13 cellular contexts compared by ENCODE assay signal in genomic region chr22:39493759-39494158, GRCh38. TPM values are rescaled to one million over a fixed set of nuclear protein-coding genes. Genes with fewer than 3 reads are reported as not detected.
DNase-seq lines count a peak whose midpoint lies in the region; ATAC-seq, FAIRE-seq and TF ChIP-seq lines count a peak whose summit lies in the region.
"Had no signal": no experiment of that assay in that cellular context is flagged by ENCODE, and none has a peak within 500 bp of the region (broad histone marks: within the 10 kb centered on the region; RNA-seq: fewer than 3 reads in every experiment).

No MANE protein-coding gene starts in this region.

- peaks cover 6% of the 10 kb centered on the region for H3K27me3 Mint-ChIP-seq in glutamatergic neuron (ENCODE audit: unreplicated experiment)

- no peak overlapping the region for H3K4me3 ChIP-seq in ACC112 (ENCODE audit: low read depth, low read length)
- no peak overlapping the region for H3K4me3 ChIP-seq in adipocyte (ENCODE audit: low read length)
- no peak overlapping the region for H3K4me3 ChIP-seq in ovary
- H3K4me3 ChIP-seq: BLaER1, lung, SJCRH30 had no signal

- peaks cover 6% of the 10 kb centered on the region for H3K4me1 Mint-ChIP-seq in glutamatergic neuron (ENCODE audit: low read depth, unreplicated experiment)

- DNase-seq in GM12891 (ENCODE audit: insufficient read length, low spot score) (no peak), adipocyte (ENCODE audit: low read depth) (peak; percentile 62), glutamatergic neuron (no peak), foreskin keratinocyte (no peak), HT-29 (ENCODE audit: low spot score) (no peak), ovary (no peak)
- no peak for DNase-seq in activated T-cell treated with anti-CD3 and anti-CD28 coated beads, Interleukin-2, amount 50 U/mL, for 48 hours
- DNase-seq: amygdala, NCI-H774 had no signal

- no peak for ATAC-seq in foreskin keratinocyte

- TF ChIP-seq EP300 in ovary (IDR thresholded peaks at IDR 0.05), result no peak

- H3K27ac ChIP-seq in ACC112 (ENCODE audit: low read depth, low read length), result peak overlapping the region; percentile 44; the same call in 1 of the 2 replicates
- no peak overlapping the region for H3K27ac ChIP-seq in foreskin keratinocyte
- H3K27ac ChIP-seq in ovary, result no peak overlapping the region
- H3K27ac ChIP-seq: BLaER1, SJCRH30 had no signal

- H3K9ac ChIP-seq in adipocyte (ENCODE audit: low read length), result peak overlapping the region; percentile 32
- H3K9ac ChIP-seq: BLaER1 had no signal

- H3K9me3 Mint-ChIP-seq in glutamatergic neuron (ENCODE audit: unreplicated experiment), result peaks cover 7% of the 10 kb centered on the region

- H3K4me1 ChIP-seq in ACC112 (ENCODE audit: control insufficient read depth, insufficient read depth, low read length, unreplicated experiment), result peaks cover 16% of the 10 kb centered on the region
- H3K4me1 ChIP-seq in adipocyte (ENCODE audit: control insufficient read depth, insufficient read depth, low read length), result peaks cover 39% of the 10 kb centered on the region
- no peaks in the 10 kb centered on the region for H3K4me1 ChIP-seq in foreskin keratinocyte
- peaks cover 2% of the 10 kb centered on the region for H3K4me1 ChIP-seq in ovary (ENCODE audit: insufficient read depth)

- H3K9me3 ChIP-seq in adipocyte (ENCODE audit: control insufficient read depth, low read length) (no peaks in the 10 kb centered on the region), ovary (no peaks in the 10 kb centered on the region)
- H3K9me3 ChIP-seq: BLaER1, SJCRH30 had no signal

- peak; percentile 23 for FAIRE-seq in GM12891 (lab: Jason Lieb, UNC)

- TF ChIP-seq CTCF in glutamatergic neuron (IDR thresholded peaks at IDR 0.05; ENCODE audit: partially characterized antibody, unreplicated experiment) (no peak), foreskin keratinocyte (conservative IDR thresholded peaks at IDR 0.05) (no peak), ovary (IDR thresholded peaks at IDR 0.05) (no peak)

- no peak overlapping the region for H2AFZ ChIP-seq in ACC112 (ENCODE audit: low read length, unreplicated experiment)

- H3K4me3 Mint-ChIP-seq in glutamatergic neuron (ENCODE audit: unreplicated experiment), result no peak overlapping the region

- WGBS in ovary, 3 donors, result 11 to 34% (median 16%) methylated on average over 4 of the region's 4 CpGs

- intact Hi-C loops in ovary (cut with DNase I), result no loop called here

- H3K27me3 ChIP-seq in ACC112 (ENCODE audit: insufficient read depth, low read length) (no peaks in the 10 kb centered on the region), adipocyte (replicated peaks; ENCODE audit: control insufficient read depth, insufficient read depth, low read length) (no peaks in the 10 kb centered on the region), foreskin keratinocyte (no peaks in the 10 kb centered on the region), ovary (no peaks in the 10 kb centered on the region)
- H3K27me3 ChIP-seq: BLaER1, SJCRH30 had no signal

- no peaks in the 10 kb centered on the region for H3K79me2 ChIP-seq in ACC112 (ENCODE audit: control insufficient read depth, insufficient read depth, low read length, unreplicated experiment)

- H3K36me3 Mint-ChIP-seq in glutamatergic neuron (ENCODE audit: unreplicated experiment), result no peaks in the 10 kb centered on the region

- H3K27ac Mint-ChIP-seq in glutamatergic neuron (ENCODE audit: unreplicated experiment), result peak overlapping the region; percentile 70

- no peaks in the 10 kb centered on the region for H3K36me3 ChIP-seq in ACC112 (ENCODE audit: insufficient read depth, low read length)
- H3K36me3 ChIP-seq in adipocyte (ENCODE audit: control insufficient read depth, insufficient read depth, low read length, severe bottlenecking), result no peaks in the 10 kb centered on the region
- no peaks in the 10 kb centered on the region for H3K36me3 ChIP-seq in ovary
- H3K36me3 ChIP-seq: BLaER1, SJCRH30 had no signal

- TF ChIP-seq POLR2A in GM12891 (IDR thresholded peaks at IDR 0.05; ENCODE audit: low read depth, low read length) (no peak), ovary (IDR thresholded peaks at IDR 0.05) (no peak)

TF ChIP-seq in GM12891, 5 proteins besides CTCF, POLR2A, EP300 and RAD21:
- TF ChIP-seq TAF1 (IDR thresholded peaks at IDR 0.05; ENCODE audit: low read depth, low read length) (no peak), POU2F2 (IDR thresholded peaks at IDR 0.05; ENCODE audit: low read depth, low read length) (no peak), SPI1 (IDR thresholded peaks at IDR 0.05; ENCODE audit: low read depth, low read length) (no peak)

RNA-seq across cellular contexts. Expression of gene MIEF1, which starts 8.3 kb away (rescaled TPM):
- polyA plus RNA-seq in GM12891 (2012; ENCODE audit: low read depth, missing spikeins), result 19.6 TPM
- 40.0 TPM for total RNA-seq in glutamatergic neuron (ENCODE audit: unreplicated experiment)
- total RNA-seq in foreskin keratinocyte, result 27.6 and 28.0 TPM in 2 replicates
- 10.0 and 11.2 TPM in 2 replicates for polyA plus RNA-seq in foreskin keratinocyte
- 16.9 and 19.0 TPM in 2 replicates for total RNA-seq in HT-29 (2014; rRNA removed; shearing (Covaris generic))
- 10 to 100 TPM; 13.1 to 23.9 (median 19.9) TPM for total RNA-seq in ovary
- polyA plus RNA-seq in ovary, result 10 to 100 TPM; 11.4 to 19.2 TPM

RNA-seq across cellular contexts. Expression of gene ATF4, which starts 26.6 kb away (rescaled TPM):
- polyA plus RNA-seq in GM12891 (2012; ENCODE audit: low read depth, missing spikeins), result 491 TPM
- total RNA-seq in glutamatergic neuron (ENCODE audit: unreplicated experiment) (509 TPM), foreskin keratinocyte (541 and 610 TPM in 2 replicates), ovary (100 to 1,000 TPM; 212 to 611 (median 246) TPM)
- polyA plus RNA-seq in foreskin keratinocyte (662 and 690 TPM in 2 replicates), ovary (100 to 1,000 TPM; 393 to 398 TPM)
- 314 and 320 TPM in 2 replicates for total RNA-seq in HT-29 (2014; rRNA removed; shearing (Covaris generic))

RNA-seq across cellular contexts. Expression of gene MGAT3, which starts 36.9 kb away (rescaled TPM):
- polyA plus RNA-seq in GM12891 (2012; ENCODE audit: low read depth, missing spikeins), result 16.9 TPM
- total RNA-seq in glutamatergic neuron (ENCODE audit: unreplicated experiment) (12.8 TPM), foreskin keratinocyte (not detected in 2 replicates), ovary (1 to 10 TPM in 5 of 7 donors, under 1 TPM in 2; 0.91 to 5.9 (median 1.1) TPM)
- polyA plus RNA-seq in foreskin keratinocyte (not detected in 2 replicates), ovary (1 to 10 TPM; 2.1 to 2.3 TPM)
- total RNA-seq in HT-29 (2014; rRNA removed; shearing (Covaris generic)), result 1.0 and 1.6 TPM in 2 replicates
- total RNA-seq: SJCRH30 had no signal

RNA-seq across cellular contexts. Expression of gene RPS19BP1, which starts 38.8 kb away (rescaled TPM):
- 62.8 TPM for polyA plus RNA-seq in GM12891 (2012; ENCODE audit: low read depth, missing spikeins)
- total RNA-seq in glutamatergic neuron (ENCODE audit: unreplicated experiment) (59.6 TPM), foreskin keratinocyte (117 and 125 TPM in 2 replicates), ovary (100 to 1,000 TPM in 1 of 7 donors, 10 to 100 TPM in 6; 41.9 to 117 (median 44.2) TPM)
- polyA plus RNA-seq in foreskin keratinocyte (192 TPM in 2 replicates), ovary (100 to 1,000 TPM in 1 of 2 donors, 1 to 10 TPM in 1; 9.1 to 130 TPM)
- 250 and 300 TPM in 2 replicates for total RNA-seq in HT-29 (2014; rRNA removed; shearing (Covaris generic))
